Comparison of ENCODE assay signal across 8 cellular contexts in genomic region chr6:31862344-31863235, GRCh38. TPM values are rescaled to one million over a fixed set of nuclear protein-coding genes. Genes with fewer than 3 reads are reported as not detected.
A peak's percentile ranks its signal among the peaks of the same experiment; 100 is the strongest.
DNase-seq lines count a peak whose midpoint lies in the region; ATAC-seq and TF ChIP-seq lines count a peak whose summit lies in the region.

NEU1 (minus strand) TSS chr6:31862821; CDS start chr6:31862776, 45 bp downstream.

- ATAC-seq in HG02610 (IDR thresholded peaks at IDR 0.05; ENCODE audit: unreplicated experiment), result peak; percentile 95
- peak; percentile 95 to 98 for ATAC-seq in activated naive CD4-positive, alpha-beta T cell treated with anti-CD3 and anti-CD28 coated beads, Interleukin-2, amount 50 U/mL, for 72 hours

- H3K36me3 ChIP-seq in suprapubic skin, result peaks cover 28% of the 10 kb centered on the region

- peak within 1 kb of the TSS; percentile 72 for H3K4me3 ChIP-seq in GM08714 (ENCODE audit: low read length)
- peak within 1 kb of the TSS; percentile 86 for H3K4me3 ChIP-seq in suprapubic skin

- DNase-seq in NCI-H1092 treated with DMSO at 0.1 percent for 48 hours (lab: John Stamatoyannopoulos, UW) (peak; percentile 98), SKM-1 (lab: John Stamatoyannopoulos, UW; ENCODE audit: unreplicated experiment) (peak; percentile 100), globus pallidus (ENCODE audit: low spot score) (peak; percentile 100), nucleus accumbens (lab: John Stamatoyannopoulos, UW) (peak; percentile 87 to 100 (median 100)), suprapubic skin (ENCODE audit: low spot score in 2 of 2) (peak; percentile 100)
- peak; percentile 97 to 100 for DNase-seq in activated naive CD4-positive, alpha-beta T cell treated with anti-CD3 and anti-CD28 coated beads, Interleukin-2, amount 50 U/mL, for 72 hours (ENCODE audit: low spot score in 2 of 2)

- H3K27ac ChIP-seq in suprapubic skin, result peak within 1 kb of the TSS; percentile 89

- H3K36me3 Mint-ChIP-seq in activated naive CD4-positive, alpha-beta T cell treated with anti-CD3 and anti-CD28 coated beads, Interleukin-2, amount 50 U/mL, for 72 hours, result no peaks in the 10 kb centered on the region

- no peaks in the 10 kb centered on the region for H3K9me3 ChIP-seq in suprapubic skin

- TF ChIP-seq POLR2A in suprapubic skin (IDR thresholded peaks at IDR 0.05), result peak; percentile 41 to 96

- TF ChIP-seq EP300 in suprapubic skin (IDR thresholded peaks at IDR 0.05), result no peak

- H3K9me3 Mint-ChIP-seq in activated naive CD4-positive, alpha-beta T cell treated with anti-CD3 and anti-CD28 coated beads, Interleukin-2, amount 50 U/mL, for 72 hours, result no peaks in the 10 kb centered on the region

- H3K27me3 ChIP-seq in suprapubic skin, result no peaks in the 10 kb centered on the region

- TF ChIP-seq CTCF in suprapubic skin (IDR thresholded peaks at IDR 0.05), result no peak

- 1% methylated on average over 47 of the region's 64 CpGs for WGBS in suprapubic skin

- peak within 1 kb of the TSS; percentile 92 to 99 for H3K27ac Mint-ChIP-seq in activated naive CD4-positive, alpha-beta T cell treated with anti-CD3 and anti-CD28 coated beads, Interleukin-2, amount 50 U/mL, for 72 hours

- H3K4me1 ChIP-seq in suprapubic skin, result peaks cover 27% of the 10 kb centered on the region

RNA-seq across cellular contexts. Expression of gene NEU1, which starts in this region (rescaled TPM):
- total RNA-seq in activated naive CD4-positive, alpha-beta T cell treated with anti-CD3 and anti-CD28 coated beads, Interleukin-2, amount 50 U/mL, for 72 hours, result 10 to 100 TPM; 18.6 to 48.8 TPM
- total RNA-seq in suprapubic skin, result 10 to 100 TPM; 22.2 to 42.7 (median 39.8) TPM

Comparison
In these comparisons a context has a peak if more than half of its experiments do, and no peak if none do; other contexts are left out.
1. Peak in every context shown above with its lines: DNase-seq, ATAC-seq, H3K4me3 ChIP-seq and H3K27ac ChIP-seq.